In the genomic region with DNA sequence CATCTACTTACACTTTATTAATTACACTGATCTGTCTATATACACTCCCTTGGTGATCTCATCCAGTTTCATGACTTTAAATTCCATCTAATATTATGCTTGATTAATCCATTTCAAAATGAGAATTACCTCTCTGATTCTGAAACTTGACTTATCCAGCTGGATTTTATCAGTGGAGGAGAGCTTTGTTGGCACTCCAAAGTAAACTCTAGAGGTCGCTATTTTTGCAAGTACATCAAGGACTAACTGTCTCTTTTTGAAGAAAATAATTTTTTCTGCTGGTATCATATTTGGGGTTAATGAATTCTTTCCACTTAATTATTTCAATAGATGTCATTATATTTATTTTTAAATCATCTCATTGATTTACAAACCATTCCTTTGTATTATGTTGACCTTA, we compare ENCODE assay signal across 13 cellular contexts.
A peak's percentile ranks its signal among the peaks of the same experiment; 100 is the strongest.
DNase-seq lines count a peak whose midpoint lies in the region; ATAC-seq and TF ChIP-seq lines count a peak whose summit lies in the region.
"Had no signal": no experiment of that assay in that cellular context is flagged by ENCODE, and none has a peak within 500 bp of the region (broad histone marks: within the 10 kb centered on the region; RNA-seq: fewer than 3 reads in every experiment).

No MANE protein-coding gene starts in this region.

- no peaks in the 10 kb centered on the region for H3K4me1 ChIP-seq in cardiac muscle cell (ENCODE audit: low read depth)
- H3K4me1 ChIP-seq: HAP-1 had no signal

- ATAC-seq in left ventricle myocardium superior: no peak
- ATAC-seq in GM19455 (IDR thresholded peaks at IDR 0.05; ENCODE audit: unreplicated experiment): no peak
- ATAC-seq in GM21786 (IDR thresholded peaks at IDR 0.05; ENCODE audit: unreplicated experiment): no peak

- no peaks in the 10 kb centered on the region for H3K9me3 ChIP-seq in cardiac muscle cell (ENCODE audit: low read depth)
- H3K9me3 ChIP-seq: HAP-1 had no signal

- TF ChIP-seq CTCF in cardiac muscle cell (IDR thresholded peaks at IDR 0.05; ENCODE audit: low read depth, low read length) (peak; percentile 35), fibroblast of mammary gland (conservative IDR thresholded peaks at IDR 0.05; ENCODE audit: control insufficient read depth, insufficient read depth, low read depth, low read length) (peak; percentile 59)

- intact Hi-C loops in left ventricle myocardium superior (cut with micrococcal nuclease): no loop called here

- no peaks in the 10 kb centered on the region for H3K27me3 ChIP-seq in cardiac muscle cell

- DNase-seq in cardiac muscle cell (ENCODE audit: low read depth in 1 of 2, low spot score in 1 of 2) (peak; percentile 22 to 32), left ventricle myocardium superior (no peak), OCI-M1 (lab: John Stamatoyannopoulos, UW) (peak; percentile 66), fibroblast of mammary gland (ENCODE audit: low read depth) (peak; percentile 41), GF-D8 (lab: John Stamatoyannopoulos, UW) (no peak)
- no peak for DNase-seq in stimulated activated CD4-positive, alpha-beta T cell treated with anti-CD3 and anti-CD28 coated beads, Interleukin-2, amount 100 ng/mL, for 24 hours
- DNase-seq: activated CD4-positive, alpha-beta T cell treated with anti-CD3 and anti-CD28 coated beads, Interleukin-2, amount 10 ng/mL, durations not matched to agents 24 days and 14 days; activated naive CD4-positive, alpha-beta T cell treated with anti-CD3 and anti-CD28 coated beads, Interleukin-2, amount 10 ng/mL, durations not matched to agents 7 days and 5 days; C1 segment of cervical spinal cord; NCI-H1092 treated with DMSO at 0.1 percent for 48 hours had no signal

- no peak overlapping the region for H3K27ac ChIP-seq in cardiac muscle cell

- no peaks in the 10 kb centered on the region for H3K36me3 ChIP-seq in cardiac muscle cell
- H3K36me3 ChIP-seq: HAP-1 had no signal

- H3K4me3 ChIP-seq in cardiac muscle cell (no peak overlapping the region), fibroblast of mammary gland (ENCODE audit: control insufficient read depth, low read depth, low read length) (no peak overlapping the region)
- H3K4me3 ChIP-seq: HAP-1 had no signal

Comparison
In these comparisons a context has a peak if more than half of its experiments do, and no peak if none do; other contexts are left out.
1. DNase-seq: peak in cardiac muscle cell (2 of 2), OCI-M1 (single experiment) and fibroblast of mammary gland (single experiment); none in left ventricle myocardium superior (single experiment), stimulated activated CD4-positive, alpha-beta T cell treated with anti-CD3 and anti-CD28 coated beads, Interleukin-2, amount 100 ng/mL, for 24 hours (0 of 2) and GF-D8 (single experiment).